Comparison of ENCODE assay signal across 12 cellular contexts in genomic region chr12:132907216-132907615, GRCh38. TPM values are rescaled to one million over a fixed set of nuclear protein-coding genes. Genes with fewer than 3 reads are reported as not detected.
DNase-seq lines count a peak whose midpoint lies in the region; ATAC-seq and TF ChIP-seq lines count a peak whose summit lies in the region.
"Had no signal": no experiment of that assay in that cellular context is flagged by ENCODE, and none has a peak within 500 bp of the region (broad histone marks: within the 10 kb centered on the region; RNA-seq: fewer than 3 reads in every experiment).

No MANE protein-coding gene starts in this region.

- H3K36me3 ChIP-seq in CD8-positive, alpha-beta memory T cell (ENCODE audit: insufficient read depth, low read length), result no peaks in the 10 kb centered on the region

- H3K27me3 Mint-ChIP-seq in CD8-positive, alpha-beta memory T cell, result no peaks in the 10 kb centered on the region
- H3K27me3 Mint-ChIP-seq in osteocyte (ENCODE audit: unreplicated experiment), result peaks cover 4% of the 10 kb centered on the region

- peaks cover 7% of the 10 kb centered on the region for H3K4me1 ChIP-seq in CD8-positive, alpha-beta memory T cell (ENCODE audit: insufficient read depth, low read length)

- no peak for TF ChIP-seq CTCF in osteocyte (IDR thresholded peaks at IDR 0.05)

- H3K36me3 Mint-ChIP-seq in CD8-positive, alpha-beta memory T cell, result peaks cover 3 to 15% (median 9%) of the 10 kb centered on the region in 3 donors
- peaks cover 7% of the 10 kb centered on the region for H3K36me3 Mint-ChIP-seq in osteocyte (ENCODE audit: unreplicated experiment)

- POLR2A ChIA-PET in CD8-positive, alpha-beta memory T cell (lab: Charles Lee), result interaction anchor here (0.6 kb wide), 1 partner anchor 131 kb away, joined by 5 read pairs; no protein-coding TSS in a partner anchor

- no peaks in the 10 kb centered on the region for H3K9me3 ChIP-seq in CD8-positive, alpha-beta memory T cell (ENCODE audit: low read length)

- no peak overlapping the region for H3K27ac ChIP-seq in CD8-positive, alpha-beta memory T cell (ENCODE audit: low read depth, low read length)

- DNase-seq in DMS53 (lab: John Stamatoyannopoulos, UW), result peak; percentile 33
- DNase-seq in DMS53 treated with DMSO at 0.1 percent for 48 hours (lab: John Stamatoyannopoulos, UW; ENCODE audit: unreplicated experiment), result no peak
- no peak for DNase-seq in CD8-positive, alpha-beta memory T cell
- peak; percentile 34 for DNase-seq in ecto neural progenitor cell (ENCODE audit: low spot score)
- DNase-seq in osteocyte (ENCODE audit: extremely low spot score, unreplicated experiment), result peak; percentile 46
- DNase-seq: Calu3, dermis blood vessel endothelial cell, kidney glomerular epithelial cell, T-helper 9 cell had no signal

- H3K27ac Mint-ChIP-seq in CD8-positive, alpha-beta memory T cell, result peak overlapping the region in 4 of 8 donors; percentile 7 to 62 (median 32)
- H3K27ac Mint-ChIP-seq in osteocyte (ENCODE audit: unreplicated experiment), result no peak overlapping the region

- peak overlapping the region; percentile 19 to 86 (median 60) for H3K4me3 Mint-ChIP-seq in CD8-positive, alpha-beta memory T cell
- peak overlapping the region; percentile 18 for H3K4me3 Mint-ChIP-seq in osteocyte (ENCODE audit: unreplicated experiment)

- H3K27me3 ChIP-seq in CD8-positive, alpha-beta memory T cell (ENCODE audit: insufficient read depth, low read length, poor library complexity, severe bottlenecking), result no peaks in the 10 kb centered on the region

- peaks cover 11 to 28% (median 26%) of the 10 kb centered on the region in 3 donors for H3K4me1 Mint-ChIP-seq in CD8-positive, alpha-beta memory T cell
- H3K4me1 Mint-ChIP-seq in osteocyte (ENCODE audit: unreplicated experiment), result peaks cover 3% of the 10 kb centered on the region

- ATAC-seq in HG02973 (IDR thresholded peaks at IDR 0.05; ENCODE audit: unreplicated experiment) (no peak), GM18870 (IDR thresholded peaks at IDR 0.05; ENCODE audit: unreplicated experiment) (no peak), GM18519 (IDR thresholded peaks at IDR 0.05; ENCODE audit: low FRiP score, unreplicated experiment) (no peak)

- CTCF ChIA-PET in CD8-positive, alpha-beta memory T cell (lab: Charles Lee), result no interaction called here

- no peak overlapping the region for H3K4me3 ChIP-seq in CD8-positive, alpha-beta memory T cell (ENCODE audit: low read length)

- H3K9me3 Mint-ChIP-seq in CD8-positive, alpha-beta memory T cell, result peaks cover 0 to 25% (median 9%) of the 10 kb centered on the region in 5 donors
- peaks cover 18% of the 10 kb centered on the region for H3K9me3 Mint-ChIP-seq in osteocyte (ENCODE audit: unreplicated experiment)

RNA-seq across cellular contexts. Expression of gene CHFR, which starts 19.8 kb away (rescaled TPM):
- total RNA-seq in CD8-positive, alpha-beta memory T cell, result 10 to 100 TPM; 55.9 to 57.7 TPM
- 35.0 TPM for polyA plus RNA-seq in CD8-positive, alpha-beta memory T cell
- total RNA-seq in osteocyte, result 58.4 and 63.3 TPM in 2 replicates

RNA-seq across cellular contexts. Expression of gene ZNF605, which starts 48.9 kb away (rescaled TPM):
- 1 to 10 TPM; 5.6 to 6.2 TPM for total RNA-seq in CD8-positive, alpha-beta memory T cell
- 1.5 TPM for polyA plus RNA-seq in CD8-positive, alpha-beta memory T cell
- 17.8 and 19.1 TPM in 2 replicates for total RNA-seq in osteocyte

Comparison
In these comparisons a context has a peak if more than half of its experiments do, and no peak if none do; other contexts are left out.
1. DNase-seq: peak in DMS53 (single experiment), ecto neural progenitor cell (single experiment) and osteocyte (single experiment); none in DMS53 treated with DMSO at 0.1 percent for 48 hours (single experiment) and CD8-positive, alpha-beta memory T cell (0 of 5).